ENCODE assay signal across 22 cellular contexts in genomic region chr14:68336165-68336564, GRCh38.
"Had no signal": no experiment of that assay in that cellular context is flagged by ENCODE, and none has a peak within 500 bp of the region (broad histone marks: within the 10 kb centered on the region; RNA-seq: fewer than 3 reads in every experiment).

No MANE protein-coding gene starts in this region.

- H3K27ac ChIP-seq: KMS-11, SJSA1, SK-N-MC had no signal

- H3K27me3 ChIP-seq: SJSA1 had no signal

- H3K9ac ChIP-seq: KMS-11 had no signal

- H3K27me3 Mint-ChIP-seq: IgD-negative memory B cell had no signal

- H3K9me3 ChIP-seq: SJSA1 had no signal

- H3K27ac Mint-ChIP-seq: IgD-negative memory B cell had no signal

- FAIRE-seq: K562, RCC 7860 had no signal

- H3K36me3 ChIP-seq: SJSA1 had no signal

- H3K4me3 ChIP-seq: K562, SJSA1, SK-N-MC had no signal

- ATAC-seq: K562 had no signal

- DNase-seq: Kasumi-1, MM.1S, NCI-H1092 treated with DMSO at 0.1 percent for 48 hours, NCI-H1436 treated with DMSO at 0.1 percent for 48 hours, NCI-H1694, NCI-H187 treated with DMSO at 0.1 percent for 48 hours, NCI-H2081, NCI-H2107, NCI-H226, NCI-H446, NCI-H510A treated with DMSO at 0.1 percent for 48 hours, NCI-H526, NCI-H82, Right ventricle myocardium superior, RPMI8226, SIG-M5 had no signal

- H3K4me1 ChIP-seq: SJSA1 had no signal
